18 cellular contexts compared by ENCODE assay signal in genomic region chr5:97624861-97625260, GRCh38.
DNase-seq lines count a peak whose midpoint lies in the region; ATAC-seq and TF ChIP-seq lines count a peak whose summit lies in the region.
"Had no signal": no experiment of that assay in that cellular context is flagged by ENCODE, and none has a peak within 500 bp of the region (broad histone marks: within the 10 kb centered on the region; RNA-seq: fewer than 3 reads in every experiment).

No MANE protein-coding gene starts in this region.

- no peak overlapping the region for H3K9ac ChIP-seq in IMR-90 (ENCODE audit: low read depth, low read length)
- H3K9ac ChIP-seq: BLaER1 had no signal

- H3K27me3 ChIP-seq in IMR-90 (ENCODE audit: control insufficient read depth, insufficient read depth, low read length) (no peaks in the 10 kb centered on the region), upper lobe of left lung (no peaks in the 10 kb centered on the region)
- H3K27me3 ChIP-seq: BLaER1 had no signal

- no TSS peak for BruUV-seq in IMR-90 (replicated peaks; lab: Mats Ljungman, UMichigan)

- no peak for TF ChIP-seq EP300 in upper lobe of left lung (IDR thresholded peaks at IDR 0.05)

- no peak overlapping the region for H2BK20ac ChIP-seq in IMR-90 (ENCODE audit: low read depth, low read length)

- intact Hi-C loops in IMR-90 (cut with micrococcal nuclease) = no loop called here

- no peak overlapping the region for H4K8ac ChIP-seq in IMR-90 (ENCODE audit: low read depth in 2 of 2, low read length in 2 of 2)

- POLR2A ChIA-PET in IMR-90 (lab: Charles Lee; ENCODE audit: unreplicated experiment) = no interaction called here

- DNase-seq in IMR-90 (peak; percentile 8), dedifferentiated amniotic fluid mesenchymal stem cell (ENCODE audit: extremely low spot score) (peak; percentile 44), neural crest cell (ENCODE audit: low read depth, low spot score) (no peak), upper lobe of left lung (no peak), substantia nigra (lab: John Stamatoyannopoulos, UW) (no peak)
- DNase-seq: ACHN; CD4-positive, alpha-beta memory T cell; DMS79 treated with DMSO at 0.1 percent for 48 hours; EL; HCEC 1CT; KBM-7 had no signal

- H3K14ac ChIP-seq in IMR-90 (replicated peaks; ENCODE audit: low read depth, low read length) = no peak overlapping the region

- no peaks in the 10 kb centered on the region for H4K20me1 ChIP-seq in IMR-90 (ENCODE audit: insufficient read depth, low read length)
- H4K20me1 ChIP-seq: BLaER1 had no signal

- H3K36me3 ChIP-seq in IMR-90 (ENCODE audit: control insufficient read depth, insufficient read depth, low read length) (no peaks in the 10 kb centered on the region), upper lobe of left lung (no peaks in the 10 kb centered on the region)
- H3K36me3 ChIP-seq: BLaER1 had no signal

- H3K4me3 ChIP-seq in IMR-90 (ENCODE audit: insufficient read depth, low read depth, low read length) = no peak overlapping the region
- H3K4me3 ChIP-seq in upper lobe of left lung = no peak overlapping the region
- H3K4me3 ChIP-seq: BLaER1, GM12878, GM23338 had no signal

- H3K23ac ChIP-seq in IMR-90 (ENCODE audit: low read depth, low read length) = no peak overlapping the region

- H2BK120ac ChIP-seq in IMR-90 (ENCODE audit: low read depth, low read length) = no peak overlapping the region

- in situ Hi-C loops in IMR-90 (cut with MboI; ENCODE audit: low sequenced_read_pairs) = no loop called here

- no peaks in the 10 kb centered on the region for H3K9me1 ChIP-seq in IMR-90 (ENCODE audit: insufficient read depth, low read length)

- H2AK9ac ChIP-seq in IMR-90 (replicated peaks; ENCODE audit: low read depth, low read length, poor library complexity) = no peak overlapping the region

- no peak overlapping the region for H3K4me2 ChIP-seq in IMR-90 (ENCODE audit: low read depth, low read length)
- H3K4me2 ChIP-seq: BLaER1, GM23338 had no signal

- H2AK5ac ChIP-seq in IMR-90 (ENCODE audit: low read depth, low read length) = no peak overlapping the region

- H4K5ac ChIP-seq in IMR-90 (ENCODE audit: low read depth, low read length) = no peak overlapping the region

- H3K18ac ChIP-seq in IMR-90 (ENCODE audit: low read depth, low read length) = no peak overlapping the region

- no peak overlapping the region for H4K91ac ChIP-seq in IMR-90 (ENCODE audit: insufficient read depth, low read depth, low read length)

- no peaks in the 10 kb centered on the region for H3K9me3 ChIP-seq in IMR-90 (ENCODE audit: control insufficient read depth, insufficient read depth, low read length)
- no peaks in the 10 kb centered on the region for H3K9me3 ChIP-seq in upper lobe of left lung
- H3K9me3 ChIP-seq: BLaER1 had no signal

- TF ChIP-seq CTCF in IMR-90 (conservative IDR thresholded peaks at IDR 0.05; ENCODE audit: low read depth, low read length) = no peak
- TF ChIP-seq CTCF in neural crest cell (conservative IDR thresholded peaks at IDR 0.05) = no peak
- TF ChIP-seq CTCF in upper lobe of left lung (IDR thresholded peaks at IDR 0.05) = no peak

- no peaks in the 10 kb centered on the region for H3K79me1 ChIP-seq in IMR-90 (ENCODE audit: low read depth in 1 of 2, low read length in 2 of 2)

- H3K36me3 Mint-ChIP-seq in neural crest cell (ENCODE audit: low read depth) = no peaks in the 10 kb centered on the region
- H3K36me3 Mint-ChIP-seq: CD14-positive monocyte; CD4-positive, alpha-beta memory T cell; IgD-negative memory B cell had no signal

- H3K27ac ChIP-seq in IMR-90 (ENCODE audit: insufficient read depth, low read length) (no peak overlapping the region), upper lobe of left lung (no peak overlapping the region), substantia nigra (ENCODE audit: low read depth, low read length, poor library complexity, severe bottlenecking) (no peak overlapping the region)
- H3K27ac ChIP-seq: BLaER1 had no signal

- peaks cover 4% of the 10 kb centered on the region for H3K9me3 Mint-ChIP-seq in neural crest cell
- H3K9me3 Mint-ChIP-seq: GM23338, IgD-negative memory B cell had no signal

- CTCF ChIA-PET in IMR-90 (lab: Yijun Ruan, JAX) = interaction anchor here (0.6 kb wide), 1 partner anchor 1088 kb away, joined by 3 read pairs; no protein-coding TSS in a partner anchor

- ATAC-seq in IMR-90 (ENCODE audit: low read depth) (no peak), HG02623 (IDR thresholded peaks at IDR 0.05; ENCODE audit: unreplicated experiment) (no peak), GM18909 (IDR thresholded peaks at IDR 0.05; ENCODE audit: poor library complexity, unreplicated experiment) (no peak), upper lobe of left lung (ENCODE audit: low FRiP score in 2 of 2) (no peak)
- ATAC-seq: GM12878, GM23338 had no signal

- no peak overlapping the region for H3K4me3 Mint-ChIP-seq in neural crest cell
- H3K4me3 Mint-ChIP-seq: CD14-positive monocyte; CD4-positive, alpha-beta memory T cell; GM23338; IgD-negative memory B cell had no signal

- no peak overlapping the region for H3K4ac ChIP-seq in IMR-90 (ENCODE audit: low read depth, low read length)

- H3K56ac ChIP-seq in IMR-90 (ENCODE audit: extremely low read depth, insufficient read depth, low read length) = no peak overlapping the region

- dilution Hi-C loops in IMR-90 (cut with HindIII; ENCODE audit: low sequenced_read_pairs, unreplicated experiment) = no loop called here

- no peak overlapping the region for H2BK5ac ChIP-seq in IMR-90 (ENCODE audit: low read depth, low read length, poor library complexity, severe bottlenecking)

- TF ChIP-seq POLR2A in IMR-90 (IDR thresholded peaks at IDR 0.05; ENCODE audit: low read depth, low read length) = no peak
- TF ChIP-seq POLR2A in upper lobe of left lung (IDR thresholded peaks at IDR 0.05) = no peak

- no peak for TF ChIP-seq RAD21 in IMR-90 (IDR thresholded peaks at IDR 0.05; ENCODE audit: low read length)

- H3K4me1 Mint-ChIP-seq in neural crest cell = peaks cover 23% of the 10 kb centered on the region
- H3K4me1 Mint-ChIP-seq: CD14-positive monocyte; CD4-positive, alpha-beta memory T cell had no signal

- H3K4me1 ChIP-seq in IMR-90 (ENCODE audit: control insufficient read depth, insufficient read depth, low read length) (no peaks in the 10 kb centered on the region), upper lobe of left lung (no peaks in the 10 kb centered on the region)
- H3K4me1 ChIP-seq: BLaER1 had no signal

- no peak overlapping the region for H2BK15ac ChIP-seq in IMR-90 (ENCODE audit: low read depth, low read length)

- H3K27me3 Mint-ChIP-seq in neural crest cell (ENCODE audit: low read depth) = no peaks in the 10 kb centered on the region
- H3K27me3 Mint-ChIP-seq: CD4-positive, alpha-beta memory T cell; IgD-negative memory B cell had no signal

- H3K27ac Mint-ChIP-seq in neural crest cell (ENCODE audit: unreplicated experiment) = peak overlapping the region; percentile 85
- H3K27ac Mint-ChIP-seq: CD14-positive monocyte; CD4-positive, alpha-beta memory T cell; GM23338; IgD-negative memory B cell had no signal

- H2AFZ ChIP-seq in IMR-90 (replicated peaks; ENCODE audit: low read length, poor library complexity) = no peak overlapping the region
- H2AFZ ChIP-seq: GM23338 had no signal

TF ChIP-seq in IMR-90, 13 proteins besides CTCF, POLR2A, EP300 and RAD21:
- TF ChIP-seq MAFK (IDR thresholded peaks at IDR 0.05; ENCODE audit: low read depth, low read length) = no peak
- no peak for TF ChIP-seq MAZ (IDR thresholded peaks at IDR 0.05; ENCODE audit: borderline replicate concordance, low read depth, low read length)
- no peak for TF ChIP-seq SMC3 (IDR thresholded peaks at IDR 0.05; ENCODE audit: low read depth, low read length)
- no peak for TF ChIP-seq FOS (IDR thresholded peaks at IDR 0.05; ENCODE audit: low read depth, low read length)
- TF ChIP-seq MXI1 (IDR thresholded peaks at IDR 0.05; ENCODE audit: borderline replicate concordance, low read depth, low read length) = no peak
- TF ChIP-seq, protein P1, sequence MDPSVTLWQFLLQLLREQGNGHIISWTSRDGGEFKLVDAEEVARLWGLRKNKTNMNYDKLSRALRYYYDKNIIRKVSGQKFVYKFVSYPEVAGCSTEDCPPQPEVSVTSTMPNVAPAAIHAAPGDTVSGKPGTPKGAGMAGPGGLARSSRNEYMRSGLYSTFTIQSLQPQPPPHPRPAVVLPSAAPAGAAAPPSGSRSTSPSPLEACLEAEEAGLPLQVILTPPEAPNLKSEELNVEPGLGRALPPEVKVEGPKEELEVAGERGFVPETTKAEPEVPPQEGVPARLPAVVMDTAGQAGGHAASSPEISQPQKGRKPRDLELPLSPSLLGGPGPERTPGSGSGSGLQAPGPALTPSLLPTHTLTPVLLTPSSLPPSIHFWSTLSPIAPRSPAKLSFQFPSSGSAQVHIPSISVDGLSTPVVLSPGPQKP (IDR thresholded peaks at IDR 0.05; ENCODE audit: borderline replicate concordance, low read depth, low read length) = no peak
- no peak for TF ChIP-seq CHD1 (IDR thresholded peaks at IDR 0.05; ENCODE audit: low read depth, low read length)
- TF ChIP-seq, protein P2, sequence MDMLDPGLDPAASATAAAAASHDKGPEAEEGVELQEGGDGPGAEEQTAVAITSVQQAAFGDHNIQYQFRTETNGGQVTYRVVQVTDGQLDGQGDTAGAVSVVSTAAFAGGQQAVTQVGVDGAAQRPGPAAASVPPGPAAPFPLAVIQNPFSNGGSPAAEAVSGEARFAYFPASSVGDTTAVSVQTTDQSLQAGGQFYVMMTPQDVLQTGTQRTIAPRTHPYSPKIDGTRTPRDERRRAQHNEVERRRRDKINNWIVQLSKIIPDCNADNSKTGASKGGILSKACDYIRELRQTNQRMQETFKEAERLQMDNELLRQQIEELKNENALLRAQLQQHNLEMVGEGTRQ (IDR thresholded peaks at IDR 0.05; ENCODE audit: low read depth, low read length) = no peak
- TF ChIP-seq RCOR1 (IDR thresholded peaks at IDR 0.05; ENCODE audit: insufficient replicate concordance, low read length) = no peak
- TF ChIP-seq BHLHE40 (IDR thresholded peaks at IDR 0.05; ENCODE audit: low read depth, low read length) = no peak
- no peak for TF ChIP-seq CEBPB (IDR thresholded peaks at IDR 0.05; ENCODE audit: low read depth, low read length)
- TF ChIP-seq RFX5 (IDR thresholded peaks at IDR 0.05; ENCODE audit: low read depth, low read length) = no peak
- no peak for TF ChIP-seq NFE2L2 (IDR thresholded peaks at IDR 0.05; ENCODE audit: low read depth, low read length)
TF ChIP-seq in IMR-90: peak in this region for 0.

Comparison
In these comparisons a context has a peak if more than half of its experiments do, and no peak if none do; other contexts are left out.
1. DNase-seq: peak in IMR-90 (single experiment) and dedifferentiated amniotic fluid mesenchymal stem cell (single experiment); none in neural crest cell (single experiment), upper lobe of left lung (0 of 2) and substantia nigra (0 of 49).